In genomic region chr15:56356616-56357015, GRCh38 we compare ENCODE assay signal across 10 cellular contexts. TPM values are rescaled to one million over a fixed set of nuclear protein-coding genes. Genes with fewer than 3 reads are reported as not detected.
DNase-seq lines count a peak whose midpoint lies in the region; ATAC-seq and TF ChIP-seq lines count a peak whose summit lies in the region.
"Had no signal": no experiment of that assay in that cellular context is flagged by ENCODE, and none has a peak within 500 bp of the region (broad histone marks: within the 10 kb centered on the region; RNA-seq: fewer than 3 reads in every experiment).

No MANE protein-coding gene starts in this region.

- H3K27me3 ChIP-seq in mammary epithelial cell (ENCODE audit: insufficient read depth, low read length) (no peaks in the 10 kb centered on the region), adrenal gland (no peaks in the 10 kb centered on the region)
- H3K27me3 ChIP-seq: upper lobe of right lung had no signal

- no peaks in the 10 kb centered on the region for H3K79me2 ChIP-seq in mammary epithelial cell (ENCODE audit: insufficient read depth, low read length)

- TF ChIP-seq POLR2A in adrenal gland (IDR thresholded peaks at IDR 0.05), result no peak

- no peak overlapping the region for H3K4me3 ChIP-seq in mammary epithelial cell (replicated peaks in 1 of 3; ENCODE audit: insufficient read depth in 1 of 3, low read depth in 2 of 3, low read length in 3 of 3)
- no peak overlapping the region for H3K4me3 ChIP-seq in adrenal gland
- H3K4me3 ChIP-seq: upper lobe of right lung had no signal

- H3K36me3 Mint-ChIP-seq in type B pancreatic cell, result no peaks in the 10 kb centered on the region

- H3K4me1 Mint-ChIP-seq in type B pancreatic cell (ENCODE audit: unreplicated experiment), result no peaks in the 10 kb centered on the region

- in situ Hi-C loops in KBM-7 (cut with MboI; ENCODE audit: low pct_unique_long_range_greater_than_20kb, low sequenced_read_pairs), result no loop called here
- in situ Hi-C loops in mammary epithelial cell (cut with MboI; ENCODE audit: low sequenced_read_pairs in 2 of 2), result no loop called here

- 0% methylated on average over 2 of the region's 2 CpGs for WGBS in mammary epithelial cell (ENCODE audit: low coverage, missing lambda C conversion rate)
- WGBS in adrenal gland, 4 donors, result 80 to 100% (median 93%) methylated on average over 2 of the region's 2 CpGs

- H3K4me3 Mint-ChIP-seq in type B pancreatic cell, result no peak overlapping the region

- H3K27ac ChIP-seq in mammary epithelial cell (ENCODE audit: insufficient read depth, low read depth, low read length) (no peak overlapping the region), adrenal gland (no peak overlapping the region)
- H3K27ac ChIP-seq: upper lobe of right lung had no signal

- H2AFZ ChIP-seq in mammary epithelial cell (ENCODE audit: low read depth, low read length), result no peak overlapping the region

- no TSS peak for BruUV-seq in mammary epithelial cell (replicated peaks; lab: Mats Ljungman, UMichigan)

- intact Hi-C loops in mammary epithelial cell (cut with micrococcal nuclease) (no loop called here), adrenal gland (cut with DNase I) (no loop called here)

- H3K36me3 ChIP-seq in mammary epithelial cell (ENCODE audit: insufficient read depth, low read length) (no peaks in the 10 kb centered on the region), adrenal gland (replicated peaks in 1 of 2) (no peaks in the 10 kb centered on the region)
- H3K36me3 ChIP-seq: upper lobe of right lung had no signal

- no peak for TF ChIP-seq CTCF in mammary epithelial cell (conservative IDR thresholded peaks at IDR 0.05 in 1 of 2, IDR thresholded peaks at IDR 0.05 in 1 of 2; ENCODE audit: extremely low read depth in 1 of 2, insufficient read depth in 1 of 2, low read depth in 1 of 2, low read length in 2 of 2)
- no peak for TF ChIP-seq CTCF in type B pancreatic cell (conservative IDR thresholded peaks at IDR 0.05)
- TF ChIP-seq CTCF in adrenal gland (IDR thresholded peaks at IDR 0.05), result no peak

- peak overlapping the region; percentile 44 for H3K4me2 ChIP-seq in mammary epithelial cell (ENCODE audit: insufficient read depth, low read depth, low read length)

- H3K27me3 Mint-ChIP-seq in type B pancreatic cell, result no peaks in the 10 kb centered on the region

- no peaks in the 10 kb centered on the region for H3K9me3 ChIP-seq in mammary epithelial cell (replicated peaks; ENCODE audit: insufficient read depth, low read length)
- H3K9me3 ChIP-seq in adrenal gland (replicated peaks in 1 of 3), result no peaks in the 10 kb centered on the region
- H3K9me3 ChIP-seq: Caco-2, upper lobe of right lung had no signal

- CTCF ChIA-PET in mammary epithelial cell (lab: Charles Lee; ENCODE audit: low non-redundant PET), result no interaction called here

- no peak overlapping the region for H3K27ac Mint-ChIP-seq in type B pancreatic cell

- no peaks in the 10 kb centered on the region for H4K20me1 ChIP-seq in mammary epithelial cell (ENCODE audit: insufficient read depth, low read length)

- H3K4me1 ChIP-seq in mammary epithelial cell (ENCODE audit: insufficient read depth, low read length), result peaks cover 5% of the 10 kb centered on the region
- H3K4me1 ChIP-seq in adrenal gland (replicated peaks in 1 of 2), result no peaks in the 10 kb centered on the region
- H3K4me1 ChIP-seq: Caco-2, upper lobe of right lung had no signal

- H3K9me3 Mint-ChIP-seq in type B pancreatic cell, result no peaks in the 10 kb centered on the region

- DNase-seq in EH (ENCODE audit: low read depth), result peak; percentile 68
- peak; percentile 21 for DNase-seq in KBM-7
- DNase-seq in mammary epithelial cell, result peak; percentile 74
- no peak for DNase-seq in type B pancreatic cell (ENCODE audit: extremely low spot score, unreplicated experiment)
- no peak for DNase-seq in stimulated activated CD4-positive, alpha-beta T cell treated with anti-CD3 and anti-CD28 coated beads, Interleukin-2, amount 100 ng/mL, for 24 hours
- no peak for DNase-seq in adrenal gland
- DNase-seq: Caco-2, upper lobe of right lung had no signal

- no peak overlapping the region for H3K9ac ChIP-seq in mammary epithelial cell (ENCODE audit: insufficient read depth, low read length)

- peak; percentile 65 for ATAC-seq in GM21619 (IDR thresholded peaks at IDR 0.05; ENCODE audit: unreplicated experiment)
- ATAC-seq in GM18873 (IDR thresholded peaks at IDR 0.05; ENCODE audit: low FRiP score, unreplicated experiment), result no peak
- ATAC-seq: upper lobe of right lung had no signal

- dilution Hi-C loops in mammary epithelial cell (cut with HindIII; ENCODE audit: low sequenced_read_pairs), result no loop called here

RNA-seq across cellular contexts. Expression of gene TEX9, which starts 8.6 kb away (rescaled TPM):
- 10 to 100 TPM in 1 of 2 donors, 1 to 10 TPM in 1; 7.7 to 11.2 TPM for total RNA-seq in mammary epithelial cell
- polyA plus RNA-seq in mammary epithelial cell, result 1.9 TPM
- polyA minus RNA-seq in mammary epithelial cell, result not detected
- 19.7 and 23.7 TPM in 2 replicates for total RNA-seq in type B pancreatic cell (ENCODE audit: low replicate concordance)
- 10 to 100 TPM in 3 of 8 donors, 1 to 10 TPM in 5; 5.8 to 18.3 (median 9.1) TPM for total RNA-seq in adrenal gland
- 10 to 100 TPM in 1 of 3 donors, 1 to 10 TPM in 2; 3.5 to 11.9 (median 3.9) TPM for polyA plus RNA-seq in adrenal gland

Comparison
In these comparisons a context has a peak if more than half of its experiments do, and no peak if none do; other contexts are left out.
1. DNase-seq: peak in EH (single experiment), KBM-7 (single experiment) and mammary epithelial cell (single experiment); none in type B pancreatic cell (single experiment), stimulated activated CD4-positive, alpha-beta T cell treated with anti-CD3 and anti-CD28 coated beads, Interleukin-2, amount 100 ng/mL, for 24 hours (0 of 2) and adrenal gland (0 of 7).